1 cellular context compared by ENCODE assay signal in genomic region chr22:31588970-31589675, GRCh38.
TF ChIP-seq lines count a peak whose summit lies in the region.

No MANE protein-coding gene starts in this region.

TF ChIP-seq in HepG2, 621 proteins besides CTCF, POLR2A, EP300 and RAD21 (continued from another document and continues in another):
- TF ChIP-seq ZBTB43 (CRISPR knock-in tag; conservative IDR thresholded peaks at IDR 0.05) (peak; percentile 74; the same call in 1 of the 2 replicates), SOX13 (IDR thresholded peaks at IDR 0.05) (no peak), SOX13 (CRISPR knock-in tag; conservative IDR thresholded peaks at IDR 0.05 in 1 of 2, IDR thresholded peaks at IDR 0.05 in 1 of 2) (peak in 1 of 2 experiments; percentile 56; a peak in 1 of 4 replicates), XBP1 (CRISPR knock-in tag; IDR thresholded peaks at IDR 0.05) (no peak), ZBTB49 (CRISPR knock-in tag; IDR thresholded peaks at IDR 0.05; ENCODE audit: borderline replicate concordance) (no peak), ZNF101 (CRISPR knock-in tag; IDR thresholded peaks at IDR 0.05; ENCODE audit: borderline replicate concordance, low read depth) (no peak), ZNF619 (CRISPR knock-in tag; IDR thresholded peaks at IDR 0.05) (no peak), NFE2 (CRISPR knock-in tag; IDR thresholded peaks at IDR 0.05) (no peak), EZH2 (conservative IDR thresholded peaks at IDR 0.05; ENCODE audit: low read depth, low read length) (no peak), ZKSCAN1 (IDR thresholded peaks at IDR 0.05; ENCODE audit: low read length) (no peak), RFX3 (CRISPR knock-in tag; IDR thresholded peaks at IDR 0.05) (no peak), BORCS8-MEF2B (CRISPR knock-in tag; IDR thresholded peaks at IDR 0.05) (no peak), RAD51 (IDR thresholded peaks at IDR 0.05; ENCODE audit: borderline replicate concordance) (no peak), ZNF567 (CRISPR knock-in tag; IDR thresholded peaks at IDR 0.05; ENCODE audit: borderline replicate concordance) (no peak), ZNF580 (CRISPR knock-in tag; IDR thresholded peaks at IDR 0.05; ENCODE audit: borderline replicate concordance, low read depth) (no peak), CSRNP2 (CRISPR knock-in tag; conservative IDR thresholded peaks at IDR 0.05; ENCODE audit: low read depth) (no peak), SRSF9 (IDR thresholded peaks at IDR 0.05; ENCODE audit: borderline replicate concordance, insufficient read depth, low read depth, low read length, poor library complexity, severe bottlenecking) (no peak), ZNF850 (CRISPR knock-in tag; conservative IDR thresholded peaks at IDR 0.05) (no peak), ZNF18 (CRISPR knock-in tag; IDR thresholded peaks at IDR 0.05; ENCODE audit: insufficient replicate concordance) (no peak), SMAD1 (CRISPR knock-in tag; IDR thresholded peaks at IDR 0.05; ENCODE audit: borderline replicate concordance, low read depth) (no peak), HNRNPK (IDR thresholded peaks at IDR 0.05; ENCODE audit: low read depth, low read length, poor library complexity, severe bottlenecking) (no peak), ZNF143 (CRISPR knock-in tag; IDR thresholded peaks at IDR 0.05) (no peak), NR2F1 (CRISPR knock-in tag; IDR thresholded peaks at IDR 0.05) (peak; percentile 46 to 87; a peak in 3 of 4 replicates), ZNF598 (CRISPR knock-in tag; IDR thresholded peaks at IDR 0.05; ENCODE audit: borderline replicate concordance) (no peak), ARID4A (CRISPR knock-in tag; IDR thresholded peaks at IDR 0.05; ENCODE audit: borderline replicate concordance) (peak; percentile 40; the same call in 1 of the 2 replicates), ELF4 (CRISPR knock-in tag; IDR thresholded peaks at IDR 0.05; ENCODE audit: borderline replicate concordance) (no peak), TRAFD1 (CRISPR knock-in tag; IDR thresholded peaks at IDR 0.05; ENCODE audit: borderline replicate concordance) (no peak), NFKBIZ (CRISPR knock-in tag; IDR thresholded peaks at IDR 0.05) (peak; percentile 50; the same call in 1 of the 2 replicates), SAP130 (CRISPR knock-in tag; IDR thresholded peaks at IDR 0.05; ENCODE audit: low read depth) (peak; percentile 73), ZSCAN5A (CRISPR knock-in tag; IDR thresholded peaks at IDR 0.05; ENCODE audit: borderline replicate concordance) (no peak), DMTF1 (CRISPR knock-in tag; IDR thresholded peaks at IDR 0.05) (no peak), HBP1 (CRISPR knock-in tag; IDR thresholded peaks at IDR 0.05; ENCODE audit: low read depth) (no peak), CCDC6 (CRISPR knock-in tag; IDR thresholded peaks at IDR 0.05) (no peak), ZNF709 (CRISPR knock-in tag; IDR thresholded peaks at IDR 0.05) (no peak), HMGA1 (CRISPR knock-in tag; conservative IDR thresholded peaks at IDR 0.05) (no peak), NKX3-1 (CRISPR knock-in tag; IDR thresholded peaks at IDR 0.05) (0 out of 2 replicates have a peak, but pooled peaks have one; percentile 53), ZNF816 (CRISPR knock-in tag; IDR thresholded peaks at IDR 0.05; ENCODE audit: borderline replicate concordance) (no peak), ZFP36L1 (CRISPR knock-in tag; IDR thresholded peaks at IDR 0.05) (no peak), BCL6 (CRISPR knock-in tag; IDR thresholded peaks at IDR 0.05) (peak; percentile 74), ZNF691 (CRISPR knock-in tag; IDR thresholded peaks at IDR 0.05; ENCODE audit: borderline replicate concordance, low read depth) (no peak)
